ENCODE assay signal across 24 cellular contexts in genomic region chr18:24588440-24588839, GRCh38.
"Had no signal": no experiment of that assay in that cellular context is flagged by ENCODE, and none has a peak within 500 bp of the region (broad histone marks: within the 10 kb centered on the region; RNA-seq: fewer than 3 reads in every experiment).

No MANE protein-coding gene starts in this region.

- DNase-seq: effector memory CD8-positive, alpha-beta T cell; esophagus squamous epithelium; foreskin keratinocyte; immature natural killer cell; kidney; left cardiac atrium; left ventricle myocardium inferior; mesendoderm; naive B cell; psoas muscle; retina; right lobe of liver; stimulated activated CD4-positive, alpha-beta T cell treated with anti-CD3 and anti-CD28 coated beads, Interleukin-4, amount 100 ng/mL, for 1 hour; stimulated activated CD8-positive, alpha-beta memory T cell treated with anti-CD3 and anti-CD28 coated beads, Interleukin-4, amount 100 ng/mL, for 48 hours; stimulated activated naive CD8-positive, alpha-beta T cell treated with anti-CD3 and anti-CD28 coated beads, Interleukin-15, Interleukin-2, amounts not matched to agents 100 U/mL and 50 U/mL, for 24 hours; thyroid gland; upper lobe of left lung had no signal

- H3K27me3 Mint-ChIP-seq: dendritic cell treated with granulocyte-macrophage colony-stimulating factor and Interleukin-4, amounts not matched to agents 40 ng/mL and 50 ng/mL, for 4 days had no signal

- H3K4me1 Mint-ChIP-seq: immature natural killer cell; naive B cell; stimulated activated effector memory CD8-positive, alpha-beta T cell treated with anti-CD3 and anti-CD28 coated beads, Interleukin-12 subunit alpha, Interleukin-12 subunit beta, amount 100 ng/mL, for 72 hours had no signal

- ATAC-seq: effector memory CD8-positive, alpha-beta T cell; left cardiac atrium; psoas muscle; right lobe of liver; stimulated activated effector memory CD8-positive, alpha-beta T cell treated with anti-CD3 and anti-CD28 coated beads, Interleukin-12 subunit alpha, Interleukin-12 subunit beta, amount 100 ng/mL, for 72 hours; stimulated activated naive CD8-positive, alpha-beta T cell treated with anti-CD3 and anti-CD28 coated beads, Interleukin-15, Interleukin-2, amounts not matched to agents 100 U/mL and 50 U/mL, for 24 hours had no signal

- H3K9me3 Mint-ChIP-seq: dendritic cell treated with granulocyte-macrophage colony-stimulating factor and Interleukin-4, amounts not matched to agents 40 ng/mL and 50 ng/mL, for 4 days; effector memory CD8-positive, alpha-beta T cell; immature natural killer cell; nephron; stimulated activated effector memory CD8-positive, alpha-beta T cell treated with anti-CD3 and anti-CD28 coated beads, Interleukin-12 subunit alpha, Interleukin-12 subunit beta, amount 100 ng/mL, for 72 hours had no signal

- H3K36me3 Mint-ChIP-seq: immature natural killer cell; naive B cell; stimulated activated effector memory CD8-positive, alpha-beta T cell treated with anti-CD3 and anti-CD28 coated beads, Interleukin-12 subunit alpha, Interleukin-12 subunit beta, amount 100 ng/mL, for 72 hours had no signal

- H3K27ac ChIP-seq: epithelial cell of prostate, esophagus squamous epithelium, foreskin keratinocyte, left ventricle myocardium inferior, neutrophil, psoas muscle, right lobe of liver, suprapubic skin, thyroid gland, upper lobe of left lung, vagina had no signal

- H3K36me3 ChIP-seq: esophagus squamous epithelium, left ventricle myocardium inferior, neutrophil, right lobe of liver, suprapubic skin, thyroid gland, upper lobe of left lung, vagina had no signal

- H3K4me3 ChIP-seq: esophagus squamous epithelium, left ventricle myocardium inferior, psoas muscle, right lobe of liver, suprapubic skin, thyroid gland, upper lobe of left lung, vagina had no signal

- H3K4me1 ChIP-seq: esophagus squamous epithelium, foreskin keratinocyte, left ventricle myocardium inferior, psoas muscle, right lobe of liver, suprapubic skin, thyroid gland, upper lobe of left lung, vagina had no signal

- H3K27me3 ChIP-seq: foreskin keratinocyte, right lobe of liver, suprapubic skin, thyroid gland, upper lobe of left lung, vagina had no signal

- H3K4me3 Mint-ChIP-seq: dendritic cell treated with granulocyte-macrophage colony-stimulating factor and Interleukin-4, amounts not matched to agents 40 ng/mL and 50 ng/mL, for 4 days; effector memory CD8-positive, alpha-beta T cell; immature natural killer cell; naive B cell; nephron; stimulated activated effector memory CD8-positive, alpha-beta T cell treated with anti-CD3 and anti-CD28 coated beads, Interleukin-12 subunit alpha, Interleukin-12 subunit beta, amount 100 ng/mL, for 72 hours had no signal

- H3K27ac Mint-ChIP-seq: dendritic cell treated with granulocyte-macrophage colony-stimulating factor and Interleukin-4, amounts not matched to agents 40 ng/mL and 50 ng/mL, for 4 days; effector memory CD8-positive, alpha-beta T cell; immature natural killer cell; naive B cell; nephron; stimulated activated effector memory CD8-positive, alpha-beta T cell treated with anti-CD3 and anti-CD28 coated beads, Interleukin-12 subunit alpha, Interleukin-12 subunit beta, amount 100 ng/mL, for 72 hours had no signal

- H3K9me3 ChIP-seq: esophagus squamous epithelium, neutrophil, psoas muscle, right lobe of liver, suprapubic skin, thyroid gland, upper lobe of left lung, vagina had no signal
